In the genomic region with DNA sequence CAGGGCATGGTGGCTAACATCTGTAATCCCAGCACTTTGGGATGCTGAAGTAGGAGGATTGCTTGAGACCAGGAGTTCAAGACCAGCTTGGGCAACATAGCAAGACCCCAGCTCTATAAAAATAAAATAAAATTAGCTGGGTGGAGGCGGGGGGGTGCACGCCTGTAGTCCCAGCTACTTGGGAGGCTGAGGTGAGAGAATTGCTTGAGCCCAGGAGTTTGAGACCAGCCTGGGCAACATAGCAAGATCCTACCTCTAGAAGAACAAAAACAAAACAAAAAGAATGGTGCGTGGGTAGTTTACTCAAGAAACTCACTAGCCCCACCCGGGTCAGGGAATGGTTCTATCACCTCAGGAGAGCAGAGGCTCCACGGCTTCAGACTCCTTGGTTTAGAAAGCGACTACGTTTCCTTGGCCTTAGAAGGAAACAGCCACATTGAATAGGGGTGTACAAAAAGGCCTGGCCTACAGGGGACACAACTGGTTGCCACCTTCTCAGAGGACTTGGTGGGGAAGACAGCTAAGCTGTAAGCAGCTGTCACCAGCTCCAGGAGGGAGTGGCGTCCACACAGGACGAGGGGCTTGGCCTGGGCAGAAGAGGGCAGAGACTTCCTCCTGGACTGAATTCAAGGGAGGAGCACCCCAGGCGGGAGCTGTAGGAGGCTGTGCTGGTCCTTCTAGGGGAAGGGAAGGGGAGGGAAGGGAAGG, we compare ENCODE assay signal across 6 cellular contexts. TPM values are rescaled to one million over a fixed set of nuclear protein-coding genes. Genes with fewer than 3 reads are reported as not detected.
A peak's percentile ranks its signal among the peaks of the same experiment; 100 is the strongest.
DNase-seq lines count a peak whose midpoint lies in the region; ATAC-seq, FAIRE-seq and TF ChIP-seq lines count a peak whose summit lies in the region.

No MANE protein-coding gene starts in this region.

- no peaks in the 10 kb centered on the region for H3K9me3 ChIP-seq in K562 (replicated peaks; ENCODE audit: control insufficient read depth, insufficient read depth, low read depth, low read length)
- H3K9me3 ChIP-seq in neutrophil: no peaks in the 10 kb centered on the region

- CTCF ChIA-PET in K562 (lab: Yijun Ruan, JAX; ENCODE audit: low intra/inter-chr PET ratio): no interaction called here

- intact Hi-C loops in K562 (cut with micrococcal nuclease): loop anchor here (5.0 kb wide), 2 partner anchors 49 to 99 kb away; no protein-coding TSS in a partner anchor

- peaks cover 13 to 30% (median 25%) of the 10 kb centered on the region in 3 donors for H3K4me1 Mint-ChIP-seq in IgD-negative memory B cell

- TF ChIP-seq RAD21 in K562 (CRISPR knock-in tag; conservative IDR thresholded peaks at IDR 0.05 in 1 of 2, IDR thresholded peaks at IDR 0.05 in 1 of 2): no peak

- H3K79me2 ChIP-seq in ACC112 (ENCODE audit: control insufficient read depth, insufficient read depth, low read length, unreplicated experiment) (peaks cover 25% of the 10 kb centered on the region), K562 (ENCODE audit: control insufficient read depth, insufficient read depth, low read length) (peaks cover 83% of the 10 kb centered on the region)

- peak overlapping the region; percentile 93 to 99 for H3K9ac ChIP-seq in K562 (ENCODE audit: insufficient read depth in 1 of 2, low read depth in 2 of 2, low read length in 2 of 2)

- DNase-seq in K562 (ENCODE audit: extremely low read depth in 1 of 4, low spot score in 3 of 4): peak; percentile 58 to 82 (median 75)

- H3K4me1 ChIP-seq in ACC112 (ENCODE audit: control insufficient read depth, insufficient read depth, low read length, unreplicated experiment) (peaks cover 4% of the 10 kb centered on the region), K562 (replicated peaks in 1 of 2; ENCODE audit: control insufficient read depth in 2 of 2, insufficient read depth in 2 of 2, low read length in 2 of 2) (peaks cover 22 to 53% of the 10 kb centered on the region in 2 experiments), neutrophil (ENCODE audit: control insufficient read depth in 1 of 2, insufficient read depth in 1 of 2, low read depth in 1 of 2, low read length in 1 of 2) (peaks cover 14% of the 10 kb centered on the region in 2 experiments)

- WGBS in K562 (ENCODE audit: insufficient coverage, low coverage, missing lambda C conversion rate): 13% methylated on average over 10 of the region's 10 CpGs

- no TSS peak for BruUV-seq in K562 (replicated peaks; lab: Mats Ljungman, UMichigan)

- H3K27me3 ChIP-seq in ACC112 (ENCODE audit: insufficient read depth, low read length) (no peaks in the 10 kb centered on the region), K562 (ENCODE audit: control insufficient read depth in 2 of 2, insufficient read depth in 2 of 2, low read length in 2 of 2) (no peaks in the 10 kb centered on the region), neutrophil (no peaks in the 10 kb centered on the region)

- POLR2A ChIA-PET in K562 (lab: Yijun Ruan, JAX): interaction anchor here (0.5 to 3.9 kb wide), 23 partner anchors 8 to 339 kb away, joined by 3 to 29 read pairs (median 4); a partner anchor contains a TSS

- H3K27ac Mint-ChIP-seq in IgD-negative memory B cell: peak overlapping the region in 2 of 3 donors; percentile 8 to 64

- H3K36me3 Mint-ChIP-seq in IgD-negative memory B cell: peaks cover 2% of the 10 kb centered on the region

- no peaks in the 10 kb centered on the region for H3K9me1 ChIP-seq in K562 (ENCODE audit: control insufficient read depth, insufficient read depth, low read length)

- no peaks in the 10 kb centered on the region for H3K27me3 Mint-ChIP-seq in IgD-negative memory B cell

- H3K4me3 ChIP-seq in ACC112 (ENCODE audit: low read depth, low read length) (peak overlapping the region; percentile 92), K562 (peak overlapping the region; percentile 86), neutrophil (ENCODE audit: low read depth in 1 of 2, low read length in 1 of 2) (peak overlapping the region; percentile 63 to 77)

- FAIRE-seq in K562 (lab: Jason Lieb, UNC): peak; percentile 49

- no peak for TF ChIP-seq CTCF in K562 (IDR thresholded peaks at IDR 0.05 in 2 of 3, conservative IDR thresholded peaks at IDR 0.05 in 1 of 3; ENCODE audit: insufficient read depth in 2 of 3, low read depth in 1 of 3, low read length in 3 of 3)
- TF ChIP-seq CTCF in neutrophil (IDR thresholded peaks at IDR 0.05): no peak

- peak overlapping the region; percentile 99 for H3K4me2 ChIP-seq in K562 (ENCODE audit: insufficient read depth, low read length)

- no peak for TF ChIP-seq POLR2A in K562 (conservative IDR thresholded peaks at IDR 0.05)

- peak overlapping the region; percentile 48 to 87 (median 75) for H3K4me3 Mint-ChIP-seq in IgD-negative memory B cell

- in situ Hi-C loops in K562 (cut with MboI): no loop called here

- no peaks in the 10 kb centered on the region for H3K36me3 ChIP-seq in ACC112 (ENCODE audit: insufficient read depth, low read length)
- H3K36me3 ChIP-seq in K562 (ENCODE audit: control insufficient read depth, insufficient read depth, low read length): peaks cover 66% of the 10 kb centered on the region; the same call in 2 of the 3 replicates
- no peaks in the 10 kb centered on the region for H3K36me3 ChIP-seq in neutrophil

- peaks cover 14% of the 10 kb centered on the region for H4K20me1 ChIP-seq in K562 (replicated peaks; ENCODE audit: control insufficient read depth, insufficient read depth, low read length)

- no peak for TF ChIP-seq EP300 in K562 (IDR thresholded peaks at IDR 0.05; ENCODE audit: low read length)

- ATAC-seq in K562 (peak; percentile 53), HG03280 (IDR thresholded peaks at IDR 0.05; ENCODE audit: unreplicated experiment) (no peak), GM21381 (IDR thresholded peaks at IDR 0.05; ENCODE audit: unreplicated experiment) (no peak)

- H2AFZ ChIP-seq in ACC112 (ENCODE audit: low read length, unreplicated experiment) (no peak overlapping the region), K562 (ENCODE audit: low read depth, low read length) (peak overlapping the region; percentile 54; the same call in 1 of the 2 replicates)

- no peak overlapping the region for H3K27ac ChIP-seq in ACC112 (ENCODE audit: low read depth, low read length)
- peak overlapping the region; percentile 89 for H3K27ac ChIP-seq in K562 (ENCODE audit: extremely low read depth, low read depth, low read length)
- peak overlapping the region; percentile 60 for H3K27ac ChIP-seq in neutrophil

- H3K9me3 Mint-ChIP-seq in IgD-negative memory B cell: no peaks in the 10 kb centered on the region

RNA-seq across cellular contexts. Expression of a gene that starts 0.7 kb away (rescaled TPM):
- 7.0 TPM for polyA plus RNA-seq in IgD-negative memory B cell
- total RNA-seq in K562 (2011; cell fraction: chromatin; rRNA removed; ENCODE audit: low replicate concordance): 24.3 and 89.6 TPM in 2 replicates
- 88.4 and 100 TPM in 2 replicates for total RNA-seq in K562 (2011; cell fraction: nucleolus; rRNA removed)
- 53.4 and 62.0 TPM in 2 replicates for total RNA-seq in K562 (2011; cell fraction: nucleoplasm; rRNA removed)
- total RNA-seq in K562 (2014; rRNA removed): 195 and 231 TPM in 2 replicates
- total RNA-seq in K562 (2014; rRNA removed; fragmentation: Illumina TruSeq; extraction: Trizol): 45.0 and 59.5 TPM in 2 replicates
- 97.7 and 98.0 TPM in 2 replicates for total RNA-seq in K562 (2015; rRNA removed; fragmentation: Illumina TruSeq; extraction: Trizol)
- 198 TPM in 2 replicates for total RNA-seq in K562 (2021)
- 123 and 130 TPM in 2 replicates for polyA plus RNA-seq in K562 (2011; rRNA removed)
- polyA plus RNA-seq in K562 (2011; cell fraction: cytosol; rRNA removed): 232 and 546 TPM in 2 replicates
- 82.4 and 119 TPM in 2 replicates for polyA plus RNA-seq in K562 (2011; cell fraction: nucleus; rRNA removed)
- 204 and 231 TPM in 2 replicates for polyA plus RNA-seq in K562 (2012)
- 103 and 216 TPM in 2 replicates for polyA plus RNA-seq in K562 (2014; fragmentation: Illumina TruSeq; extraction: Trizol)
- 10 to 100 TPM in 1 of 2 experiments, 1 to 10 TPM in 1; 8.4 to 29.9 TPM for polyA plus RNA-seq in K562 (2014; fragmentation: Nextera tagmentation; extraction: Ambion mirVana)
- 192 and 280 TPM in 2 replicates for polyA plus RNA-seq in K562 (2014; rRNA removed)
- 86.2 and 149 TPM in 2 replicates for polyA minus RNA-seq in K562 (2011; rRNA and poly(A)+ RNA removed)
- 121 and 135 TPM in 2 replicates for polyA minus RNA-seq in K562 (2011; cell fraction: cytosol; rRNA and poly(A)+ RNA removed)
- polyA minus RNA-seq in K562 (2011; cell fraction: nucleus; rRNA and poly(A)+ RNA removed): 32.2 and 35.5 TPM in 2 replicates

RNA-seq across cellular contexts. Expression of a gene that starts 1.0 kb away (rescaled TPM):
- polyA plus RNA-seq in IgD-negative memory B cell (21.3 TPM), K562 (2011; rRNA removed) (73.8 and 74.4 TPM in 2 replicates), K562 (2014; fragmentation: Illumina TruSeq; extraction: Trizol) (119 and 133 TPM in 2 replicates), K562 (2014; fragmentation: Nextera tagmentation; extraction: Ambion mirVana) (100 to 1,000 TPM in 1 of 2 experiments, 10 to 100 TPM in 1; 80.3 to 188 TPM), K562 (2014; rRNA removed) (95.7 and 110 TPM in 2 replicates)
- total RNA-seq in K562 (2011; cell fraction: chromatin; rRNA removed; ENCODE audit: low replicate concordance): 125 and 253 TPM in 2 replicates
- 134 and 153 TPM in 2 replicates for total RNA-seq in K562 (2011; cell fraction: nucleolus; rRNA removed)
- 139 and 167 TPM in 2 replicates for total RNA-seq in K562 (2011; cell fraction: nucleoplasm; rRNA removed)
- total RNA-seq in K562 (2014; rRNA removed) (68.1 and 101 TPM in 2 replicates), K562 (2014; rRNA removed; fragmentation: Illumina TruSeq; extraction: Trizol) (63.4 and 70.4 TPM in 2 replicates), K562 (2015; rRNA removed; fragmentation: Illumina TruSeq; extraction: Trizol) (61.8 and 62.1 TPM in 2 replicates), K562 (2021) (67.3 and 74.0 TPM in 2 replicates)
- 85.6 and 94.0 TPM in 2 replicates for polyA plus RNA-seq in K562 (2011; cell fraction: cytosol; rRNA removed)
- 83.1 and 130 TPM in 2 replicates for polyA plus RNA-seq in K562 (2011; cell fraction: nucleus; rRNA removed)
- polyA plus RNA-seq in K562 (2012): 61.5 and 73.9 TPM in 2 replicates
- 81.4 and 85.1 TPM in 2 replicates for polyA minus RNA-seq in K562 (2011; rRNA and poly(A)+ RNA removed)
- 32.2 and 35.0 TPM in 2 replicates for polyA minus RNA-seq in K562 (2011; cell fraction: cytosol; rRNA and poly(A)+ RNA removed)
- 27.0 and 36.4 TPM in 2 replicates for polyA minus RNA-seq in K562 (2011; cell fraction: nucleus; rRNA and poly(A)+ RNA removed)

RNA-seq across cellular contexts. Expression of a gene that starts 17.8 kb away (rescaled TPM):
- polyA plus RNA-seq in IgD-negative memory B cell (633 TPM), K562 (2011; rRNA removed) (159 and 208 TPM in 2 replicates), K562 (2014; fragmentation: Illumina TruSeq; extraction: Trizol) (167 and 172 TPM in 2 replicates), K562 (2014; fragmentation: Nextera tagmentation; extraction: Ambion mirVana) (1 to 10 TPM; 1.4 to 7.6 TPM), K562 (2014; rRNA removed) (140 and 156 TPM in 2 replicates)
- total RNA-seq in K562 (2011; cell fraction: chromatin; rRNA removed; ENCODE audit: low replicate concordance): 68.6 and 254 TPM in 2 replicates
- total RNA-seq in K562 (2011; cell fraction: nucleolus; rRNA removed): 327 and 339 TPM in 2 replicates
- 222 and 253 TPM in 2 replicates for total RNA-seq in K562 (2011; cell fraction: nucleoplasm; rRNA removed)
- total RNA-seq in K562 (2014; rRNA removed) (87.8 and 120 TPM in 2 replicates), K562 (2014; rRNA removed; fragmentation: Illumina TruSeq; extraction: Trizol) (29.7 and 44.9 TPM in 2 replicates), K562 (2015; rRNA removed; fragmentation: Illumina TruSeq; extraction: Trizol) (68.0 and 68.2 TPM in 2 replicates), K562 (2021) (173 and 185 TPM in 2 replicates)
- polyA plus RNA-seq in K562 (2011; cell fraction: cytosol; rRNA removed): 393 and 921 TPM in 2 replicates
- 163 and 222 TPM in 2 replicates for polyA plus RNA-seq in K562 (2011; cell fraction: nucleus; rRNA removed)
- 104 and 149 TPM in 2 replicates for polyA plus RNA-seq in K562 (2012)
- polyA minus RNA-seq in K562 (2011; rRNA and poly(A)+ RNA removed): 64.8 and 150 TPM in 2 replicates
- polyA minus RNA-seq in K562 (2011; cell fraction: cytosol; rRNA and poly(A)+ RNA removed): 129 and 147 TPM in 2 replicates
- 33.9 and 38.4 TPM in 2 replicates for polyA minus RNA-seq in K562 (2011; cell fraction: nucleus; rRNA and poly(A)+ RNA removed)

RNA-seq across cellular contexts. Expression of a gene that starts 27.9 kb away (rescaled TPM):
- polyA plus RNA-seq in IgD-negative memory B cell: 0.25 TPM
- 88.6 and 104 TPM in 2 replicates for total RNA-seq in K562 (2011; cell fraction: chromatin; rRNA removed; ENCODE audit: low replicate concordance)
- 92.8 and 99.1 TPM in 2 replicates for total RNA-seq in K562 (2011; cell fraction: nucleolus; rRNA removed)
- total RNA-seq in K562 (2011; cell fraction: nucleoplasm; rRNA removed): 114 and 121 TPM in 2 replicates
- 114 and 140 TPM in 2 replicates for total RNA-seq in K562 (2014; rRNA removed)
- 79.1 and 79.9 TPM in 2 replicates for total RNA-seq in K562 (2014; rRNA removed; fragmentation: Illumina TruSeq; extraction: Trizol)
- total RNA-seq in K562 (2015; rRNA removed; fragmentation: Illumina TruSeq; extraction: Trizol): 101 and 106 TPM in 2 replicates
- 101 and 104 TPM in 2 replicates for total RNA-seq in K562 (2021)
- polyA plus RNA-seq in K562 (2011; rRNA removed): 61.4 and 64.4 TPM in 2 replicates
- polyA plus RNA-seq in K562 (2011; cell fraction: cytosol; rRNA removed): 55.7 and 67.4 TPM in 2 replicates
- polyA plus RNA-seq in K562 (2011; cell fraction: nucleus; rRNA removed): 37.3 and 40.7 TPM in 2 replicates
- 67.7 and 78.4 TPM in 2 replicates for polyA plus RNA-seq in K562 (2012)
- polyA plus RNA-seq in K562 (2014; fragmentation: Illumina TruSeq; extraction: Trizol): 74.6 and 88.8 TPM in 2 replicates
- 100 to 1,000 TPM in 1 of 2 experiments, 10 to 100 TPM in 1; 98.2 to 107 TPM for polyA plus RNA-seq in K562 (2014; fragmentation: Nextera tagmentation; extraction: Ambion mirVana)
- 127 and 155 TPM in 2 replicates for polyA plus RNA-seq in K562 (2014; rRNA removed)
- 83.8 and 87.5 TPM in 2 replicates for polyA minus RNA-seq in K562 (2011; rRNA and poly(A)+ RNA removed)
- 34.3 and 38.4 TPM in 2 replicates for polyA minus RNA-seq in K562 (2011; cell fraction: cytosol; rRNA and poly(A)+ RNA removed)
- polyA minus RNA-seq in K562 (2011; cell fraction: nucleus; rRNA and poly(A)+ RNA removed): 36.9 and 58.9 TPM in 2 replicates

RNA-seq across cellular contexts. Expression of a gene that starts 40.0 kb away (rescaled TPM):
- polyA plus RNA-seq in IgD-negative memory B cell (not detected), K562 (2011; rRNA removed) (15.9 and 16.2 TPM in 2 replicates), K562 (2014; fragmentation: Illumina TruSeq; extraction: Trizol) (14.3 and 20.0 TPM in 2 replicates), K562 (2014; fragmentation: Nextera tagmentation; extraction: Ambion mirVana) (1 to 10 TPM; 4.1 to 7.7 TPM), K562 (2014; rRNA removed) (16.4 and 19.9 TPM in 2 replicates)
- 66.4 and 86.5 TPM in 2 replicates for total RNA-seq in K562 (2011; cell fraction: chromatin; rRNA removed; ENCODE audit: low replicate concordance)
- 51.9 and 66.7 TPM in 2 replicates for total RNA-seq in K562 (2011; cell fraction: nucleolus; rRNA removed)
- 36.2 and 47.7 TPM in 2 replicates for total RNA-seq in K562 (2011; cell fraction: nucleoplasm; rRNA removed)
- total RNA-seq in K562 (2014; rRNA removed) (16.8 and 17.3 TPM in 2 replicates), K562 (2014; rRNA removed; fragmentation: Illumina TruSeq; extraction: Trizol) (7.1 and 7.5 TPM in 2 replicates), K562 (2015; rRNA removed; fragmentation: Illumina TruSeq; extraction: Trizol) (4.0 and 5.8 TPM in 2 replicates), K562 (2021) (16.4 and 18.9 TPM in 2 replicates)
- polyA plus RNA-seq in K562 (2011; cell fraction: cytosol; rRNA removed): 11.8 and 31.5 TPM in 2 replicates
- 30.9 and 68.9 TPM in 2 replicates for polyA plus RNA-seq in K562 (2011; cell fraction: nucleus; rRNA removed)
- polyA plus RNA-seq in K562 (2012): 4.7 and 6.4 TPM in 2 replicates
- polyA minus RNA-seq in K562 (2011; rRNA and poly(A)+ RNA removed): 2.7 and 10.0 TPM in 2 replicates
- 6.5 and 11.1 TPM in 2 replicates for polyA minus RNA-seq in K562 (2011; cell fraction: cytosol; rRNA and poly(A)+ RNA removed)
- polyA minus RNA-seq in K562 (2011; cell fraction: nucleus; rRNA and poly(A)+ RNA removed): 5.6 and 11.8 TPM in 2 replicates
